Comparison of ENCODE assay signal across 8 cellular contexts in the genomic region with DNA sequence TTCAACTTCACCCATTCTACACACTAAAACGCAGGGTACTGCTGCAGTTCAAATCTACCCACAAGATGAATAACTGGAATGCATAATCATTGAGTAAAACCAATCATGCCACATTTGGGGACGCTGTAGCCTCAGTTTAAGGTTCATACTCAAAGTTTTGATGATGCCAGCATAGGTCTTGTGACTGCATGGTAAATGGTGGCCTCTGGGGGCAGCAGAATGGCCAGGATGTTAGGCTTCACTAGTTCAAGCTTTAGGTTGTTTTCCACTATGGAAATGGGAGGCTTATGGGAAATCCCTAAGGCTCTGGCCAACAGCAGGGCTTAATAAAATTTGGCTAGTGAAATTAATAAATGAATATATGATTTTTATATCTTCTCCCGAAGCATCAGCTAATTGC.
DNase-seq lines count a peak whose midpoint lies in the region; ATAC-seq, FAIRE-seq and TF ChIP-seq lines count a peak whose summit lies in the region.

No MANE protein-coding gene starts in this region.

- ATAC-seq in HG03175 (IDR thresholded peaks at IDR 0.05; ENCODE audit: unreplicated experiment) (peak; percentile 74), pancreas (peak; percentile 77 to 85 (median 78))

- no peak for FAIRE-seq in pancreas (lab: Jason Lieb, UNC)

- intact Hi-C loops in pancreas (cut with DNase I), result loop anchor here in 1 of 3 donors (10.0 kb wide), 1 partner anchor 171 kb away; no protein-coding TSS in a partner anchor

- no peak for TF ChIP-seq POLR2A in suprapubic skin (IDR thresholded peaks at IDR 0.05)

- in situ Hi-C loops in astrocyte of the cerebellum (cut with HindIII; ENCODE audit: low sequenced_read_pairs), result no loop called here

- H3K27me3 ChIP-seq in pancreas (no peaks in the 10 kb centered on the region), suprapubic skin (no peaks in the 10 kb centered on the region)

- H3K4me3 ChIP-seq in astrocyte of the cerebellum (ENCODE audit: low read depth, low read length) (no peak overlapping the region), pancreas (no peak overlapping the region), suprapubic skin (no peak overlapping the region)

- no peaks in the 10 kb centered on the region for H3K4me1 ChIP-seq in pancreas
- H3K4me1 ChIP-seq in suprapubic skin, result no peaks in the 10 kb centered on the region

- WGBS in pancreas, 2 donors, result 54 to 69% methylated on average over 3 of the region's 3 CpGs
- 77% methylated on average over 3 of the region's 3 CpGs for WGBS in suprapubic skin

- H3K9me3 ChIP-seq in pancreas, result no peaks in the 10 kb centered on the region
- no peaks in the 10 kb centered on the region for H3K9me3 ChIP-seq in suprapubic skin

- no peaks in the 10 kb centered on the region for H3K36me3 ChIP-seq in pancreas
- no peaks in the 10 kb centered on the region for H3K36me3 ChIP-seq in suprapubic skin

- H3K27ac ChIP-seq in pancreas (no peak overlapping the region), suprapubic skin (no peak overlapping the region)

- TF ChIP-seq EP300 in suprapubic skin (IDR thresholded peaks at IDR 0.05), result no peak

- DNase-seq in NCI-H1694 (lab: John Stamatoyannopoulos, UW) (peak; percentile 4), NCI-H1694 treated with DMSO at 0.1 percent for 48 hours (lab: John Stamatoyannopoulos, UW) (no peak), astrocyte of the cerebellum (ENCODE audit: low read depth) (no peak), pancreas (peak in 2 of 6 donors; percentile 16 to 33), NCI-H345 (lab: John Stamatoyannopoulos, UW) (no peak), NCI-H128 (lab: John Stamatoyannopoulos, UW; ENCODE audit: unreplicated experiment) (no peak), suprapubic skin (ENCODE audit: low spot score in 2 of 2) (no peak)

- TF ChIP-seq CTCF in astrocyte of the cerebellum (IDR thresholded peaks at IDR 0.05; ENCODE audit: low read depth, low read length, missing control alignments) (peak; percentile 25), pancreas (IDR thresholded peaks at IDR 0.05) (peak in 2 of 4 donors; percentile 26 to 27), suprapubic skin (IDR thresholded peaks at IDR 0.05) (no peak)
